8 cellular contexts compared by ENCODE assay signal in genomic region chr5:140966293-140967225, GRCh38. TPM values are rescaled to one million over a fixed set of nuclear protein-coding genes. Genes with fewer than 3 reads are reported as not detected.
DNase-seq lines count a peak whose midpoint lies in the region; ATAC-seq, FAIRE-seq and TF ChIP-seq lines count a peak whose summit lies in the region.

Gene PCDHAC2, plus strand, starts transcription at chr5:140966476. Its CDS starts 291 bp downstream, at chr5:140966767.

- no peak for TF ChIP-seq POLR2A in GM12891 (IDR thresholded peaks at IDR 0.05; ENCODE audit: low read depth, low read length)

- H3K4me3 ChIP-seq in HEK293 (ENCODE audit: low read depth, low read length), result peak within 1 kb of the TSS; percentile 55
- peak within 1 kb of the TSS; percentile 62 to 76 for H3K4me3 ChIP-seq in Panc1 (ENCODE audit: low read depth in 2 of 2, low read length in 2 of 2)
- H3K4me3 ChIP-seq in fibroblast of mammary gland (ENCODE audit: control insufficient read depth, low read depth, low read length), result peak within 1 kb of the TSS; percentile 41

- CTCF ChIA-PET in HEK293 (lab: Yijun Ruan, JAX) (interaction anchor here (1.3 to 2.8 kb wide), 3 partner anchors 10 to 85 kb away, joined by 3 to 9 read pairs (median 4); partner anchors contain the start of gene PCDHA13), Panc1 (lab: Charles Lee) (interaction anchor here (0.6 to 2.0 kb wide), 2 partner anchors 74 to 1150 kb away, joined by 3 to 5 read pairs; no protein-coding TSS in a partner anchor), GM10248 (lab: Yijun Ruan, JAX) (no interaction called here)

- H3K36me3 ChIP-seq in HEK293 (ENCODE audit: control insufficient read depth in 2 of 2, insufficient read depth in 1 of 2, low read length in 2 of 2) (no peaks in the 10 kb centered on the region), Panc1 (ENCODE audit: control insufficient read depth, insufficient read depth, low read length) (no peaks in the 10 kb centered on the region)

- TF ChIP-seq CTCF in HEK293 (tag by site-specific recombination; IDR thresholded peaks at IDR 0.05) (no peak), Panc1 (IDR thresholded peaks at IDR 0.05) (no peak), fibroblast of mammary gland (conservative IDR thresholded peaks at IDR 0.05; ENCODE audit: control insufficient read depth, insufficient read depth, low read depth, low read length) (no peak), GM13976 (IDR thresholded peaks at IDR 0.05; ENCODE audit: borderline replicate concordance, control extremely low read depth, extremely low read depth, insufficient read depth, missing control alignments) (no peak), GM10248 (IDR thresholded peaks at IDR 0.05; ENCODE audit: control extremely low read depth, extremely low read depth, low read depth, missing control alignments) (no peak)

- DNase-seq in Panc1 (ENCODE audit: low read depth, low spot score) (no peak), fibroblast of mammary gland (ENCODE audit: low read depth) (peak; percentile 19), myocyte (ENCODE audit: low read depth) (peak; percentile 17), GM13976 (ENCODE audit: low spot score) (no peak), GM10248 (ENCODE audit: extremely low spot score) (no peak), GM12891 (ENCODE audit: insufficient read length, low spot score) (no peak)

- POLR2A ChIA-PET in HEK293 (lab: Yijun Ruan, JAX), result interaction anchor here (1.0 to 1.8 kb wide), 4 partner anchors 19 to 74 kb away, joined by 3 to 11 read pairs (median 6); partner anchors contain the start of gene PCDHAC1
- POLR2A ChIA-PET in Panc1 (lab: Charles Lee), result interaction anchor here (0.6 kb wide), 1 partner anchor 367 kb away, joined by 6 read pairs; no protein-coding TSS in a partner anchor
- POLR2A ChIA-PET in GM10248 (lab: Yijun Ruan, JAX), result no interaction called here

- ATAC-seq in Panc1 (peak; percentile 88), GM19452 (IDR thresholded peaks at IDR 0.05; ENCODE audit: unreplicated experiment) (no peak)

- peak within 1 kb of the TSS; percentile 47; the same call in 1 of the 2 replicates for H3K27ac ChIP-seq in HEK293 (ENCODE audit: extremely low read depth, low read depth, low read length)
- peak within 1 kb of the TSS; percentile 77 for H3K27ac ChIP-seq in Panc1 (ENCODE audit: low read length)

- peaks cover 5% of the 10 kb centered on the region; the same call in 1 of the 2 replicates for H3K4me1 ChIP-seq in HEK293 (ENCODE audit: control insufficient read depth, insufficient read depth, low read length)
- H3K4me1 ChIP-seq in Panc1 (ENCODE audit: control insufficient read depth, insufficient read depth, low read length), result peaks cover 3% of the 10 kb centered on the region; the same call in 1 of the 2 replicates

- BruUV-seq in Panc1 (replicated peaks; lab: Mats Ljungman, UMichigan), result no TSS peak

- in situ Hi-C loops in Panc1 (cut with HindIII; ENCODE audit: low pct_unique_long_range_greater_than_20kb, low sequenced_read_pairs), result no loop called here
- in situ Hi-C loops in GM13976 (cut with MboI; ENCODE audit: low sequenced_read_pairs, unreplicated experiment), result no loop called here

- H3K9me3 ChIP-seq in HEK293 (ENCODE audit: control insufficient read depth, insufficient read depth, low read depth, low read length) (no peaks in the 10 kb centered on the region), Panc1 (ENCODE audit: control insufficient read depth, insufficient read depth, low read depth, low read length) (no peaks in the 10 kb centered on the region)

- no peak for FAIRE-seq in GM12891 (lab: Jason Lieb, UNC)

- no peaks in the 10 kb centered on the region for H3K27me3 ChIP-seq in Panc1 (ENCODE audit: control insufficient read depth, insufficient read depth, low read length)

- intact Hi-C loops in Panc1 (cut with micrococcal nuclease; ENCODE audit: unreplicated experiment), result no loop called here

TF ChIP-seq in HEK293, 187 proteins besides CTCF, POLR2A, EP300 and RAD21 (continues in another document):
- TF ChIP-seq ZNF549 (tag by site-specific recombination; IDR thresholded peaks at IDR 0.05) (no peak), PRDM10 (tag by site-specific recombination; IDR thresholded peaks at IDR 0.05) (peak; percentile 84), ZNF521 (tag by site-specific recombination; IDR thresholded peaks at IDR 0.05) (no peak), ZNF639 (tag by site-specific recombination; IDR thresholded peaks at IDR 0.05) (no peak)

TF ChIP-seq in GM12891, 5 proteins besides CTCF, POLR2A, EP300 and RAD21:
- TF ChIP-seq TAF1 (IDR thresholded peaks at IDR 0.05; ENCODE audit: low read depth, low read length) (no peak), POLR2AphosphoS5 (IDR thresholded peaks at IDR 0.05; ENCODE audit: low read depth, low read length) (no peak), POU2F2 (IDR thresholded peaks at IDR 0.05; ENCODE audit: low read depth, low read length) (no peak), SPI1 (IDR thresholded peaks at IDR 0.05; ENCODE audit: low read depth, low read length) (no peak), PAX5 (IDR thresholded peaks at IDR 0.05; ENCODE audit: insufficient read depth, low read length, severe bottlenecking) (no peak)

RNA-seq across cellular contexts. Expression of gene PCDHAC2, which starts in this region (rescaled TPM):
- 8.8 TPM for total RNA-seq in Panc1 (2021; ENCODE audit: unreplicated experiment)
- 9.5 TPM for polyA plus RNA-seq in Panc1 (2012; ENCODE audit: insufficient read length)
- total RNA-seq in myocyte, result 0.05 and 0.10 TPM in 2 replicates
- polyA plus RNA-seq in myocyte (2012), result 0.08 TPM
- not detected for polyA plus RNA-seq in GM12891 (2012; ENCODE audit: low read depth, missing spikeins)

Comparison
In these comparisons a context has a peak if more than half of its experiments do, and no peak if none do; other contexts are left out.
1. Peak in DNase-seq in myocyte; RNA of the gene not detected or under 1 TPM.